Comparison of ENCODE assay signal across 18 cellular contexts in genomic region chr3:134229038-134229437, GRCh38. TPM values are rescaled to one million over a fixed set of nuclear protein-coding genes. Genes with fewer than 3 reads are reported as not detected.
A peak's percentile ranks its signal among the peaks of the same experiment; 100 is the strongest.
DNase-seq lines count a peak whose midpoint lies in the region; ATAC-seq and TF ChIP-seq lines count a peak whose summit lies in the region.
"Had no signal": no experiment of that assay in that cellular context is flagged by ENCODE, and none has a peak within 500 bp of the region (broad histone marks: within the 10 kb centered on the region; RNA-seq: fewer than 3 reads in every experiment).

No MANE protein-coding gene starts in this region.

- no peak overlapping the region for H3K9ac ChIP-seq in H9 (ENCODE audit: extremely low read depth, insufficient read length, low read length)

- peak overlapping the region; percentile 55 to 74 (median 70); a peak in 2 of 7 replicates for H3K27ac Mint-ChIP-seq in H9
- peak overlapping the region; percentile 11 for H3K27ac Mint-ChIP-seq in central memory CD8-positive, alpha-beta T cell (ENCODE audit: low read depth)
- H3K27ac Mint-ChIP-seq in mesothelial cell of epicardium: peak overlapping the region; percentile 64
- no peak overlapping the region for H3K27ac Mint-ChIP-seq in CD4-positive, alpha-beta memory T cell
- H3K27ac Mint-ChIP-seq: CD14-positive monocyte; CD8-positive, alpha-beta memory T cell; IgD-negative memory B cell had no signal

- no peak overlapping the region for H2AFZ ChIP-seq in H9 (ENCODE audit: low read length)

- H2BK120ac ChIP-seq in H9 (ENCODE audit: low read depth, low read length, poor library complexity, severe bottlenecking): no peak overlapping the region

- no peaks in the 10 kb centered on the region for H3K36me3 ChIP-seq in CD4-positive, alpha-beta memory T cell (ENCODE audit: insufficient read depth, low read length)
- H3K36me3 ChIP-seq: BE2C had no signal

- intact Hi-C loops in CD4-positive, alpha-beta memory T cell (cut with micrococcal nuclease): no loop called here

- H3K4me2 ChIP-seq in H9 (ENCODE audit: insufficient read depth, insufficient read length, low read length): no peak overlapping the region
- H3K4me2 ChIP-seq: A549 had no signal

- no peaks in the 10 kb centered on the region for H3K27me3 ChIP-seq in H9 (ENCODE audit: insufficient read depth, low read length)
- H3K27me3 ChIP-seq in CD4-positive, alpha-beta memory T cell (ENCODE audit: insufficient read depth, low read length): no peaks in the 10 kb centered on the region
- H3K27me3 ChIP-seq: BE2C had no signal

- no peak overlapping the region for H3K56ac ChIP-seq in H9 (ENCODE audit: insufficient read length, low read depth, low read length)

- no peak overlapping the region for H3K4ac ChIP-seq in H9 (ENCODE audit: low read depth, low read length)

- H3K79me2 ChIP-seq in H9 (ENCODE audit: insufficient read depth, low read length): peaks cover 25% of the 10 kb centered on the region; the same call in 1 of the 2 replicates

- POLR2A ChIA-PET in CD4-positive, alpha-beta memory T cell (lab: Charles Lee; ENCODE audit: partially characterized antibody): no interaction called here

- H3K23ac ChIP-seq in H9 (ENCODE audit: insufficient read length, low read depth, low read length): no peak overlapping the region

- peaks cover 4% of the 10 kb centered on the region for H3K79me1 ChIP-seq in H9 (ENCODE audit: insufficient read depth, low read depth, low read length, poor library complexity, severe bottlenecking)

- no peaks in the 10 kb centered on the region for H3K9me3 ChIP-seq in H9 (ENCODE audit: control insufficient read depth, low read depth, low read length)
- H3K9me3 ChIP-seq in CD4-positive, alpha-beta memory T cell (ENCODE audit: control insufficient read depth in 1 of 2, low read length in 2 of 2): no peaks in the 10 kb centered on the region
- H3K9me3 ChIP-seq: BE2C, Caco-2 had no signal

- H3K27me3 Mint-ChIP-seq in H9 (ENCODE audit: low read depth) (no peaks in the 10 kb centered on the region), mesothelial cell of epicardium (ENCODE audit: low read depth) (no peaks in the 10 kb centered on the region)
- H3K27me3 Mint-ChIP-seq in central memory CD8-positive, alpha-beta T cell: no peaks in the 10 kb centered on the region
- no peaks in the 10 kb centered on the region for H3K27me3 Mint-ChIP-seq in CD4-positive, alpha-beta memory T cell
- H3K27me3 Mint-ChIP-seq: CD8-positive, alpha-beta memory T cell; IgD-negative memory B cell had no signal

- no peak overlapping the region for H3K14ac ChIP-seq in H9 (ENCODE audit: insufficient read depth, low read length)

- no peak overlapping the region for H4K91ac ChIP-seq in H9 (ENCODE audit: insufficient read length, low read depth, low read length)

- no peaks in the 10 kb centered on the region for H4K20me1 ChIP-seq in H9 (ENCODE audit: control insufficient read depth, insufficient read depth, insufficient read length)

- H2BK5ac ChIP-seq in H9 (ENCODE audit: insufficient read length, low read length): no peak overlapping the region

- H3K4me3 ChIP-seq in CD4-positive, alpha-beta memory T cell (ENCODE audit: low read length in 2 of 2): no peak overlapping the region
- H3K4me3 ChIP-seq: A549 had no signal

- H2BK20ac ChIP-seq in H9 (ENCODE audit: low read depth, low read length, poor library complexity, severe bottlenecking): no peak overlapping the region

- H3K9me3 Mint-ChIP-seq in H9 (no peaks in the 10 kb centered on the region), mesothelial cell of epicardium (peaks cover 8% of the 10 kb centered on the region)
- H3K9me3 Mint-ChIP-seq in central memory CD8-positive, alpha-beta T cell: no peaks in the 10 kb centered on the region
- no peaks in the 10 kb centered on the region for H3K9me3 Mint-ChIP-seq in CD4-positive, alpha-beta memory T cell
- H3K9me3 Mint-ChIP-seq: CD8-positive, alpha-beta memory T cell; IgD-negative memory B cell had no signal

- no peak overlapping the region for H3K18ac ChIP-seq in H9 (ENCODE audit: insufficient read length, low read depth, low read length)

- H2BK15ac ChIP-seq in H9 (ENCODE audit: low read depth, low read length): no peak overlapping the region

- no CpG with 5 or more reads among the region's 8 CpGs for WGBS in H9 (ENCODE audit: extremely low coverage, insufficient read length, low lambda C conversion rate)

- CTCF ChIA-PET in CD4-positive, alpha-beta memory T cell (lab: Charles Lee; ENCODE audit: partially characterized antibody): interaction anchor here (1.4 kb wide), 1 partner anchor 16 kb away, joined by 3 read pairs; no protein-coding TSS in a partner anchor

- no peaks in the 10 kb centered on the region; the same call in 1 of the 2 replicates for H3K4me1 ChIP-seq in H9 (ENCODE audit: insufficient read depth, low read length)
- H3K4me1 ChIP-seq in CD4-positive, alpha-beta memory T cell (ENCODE audit: insufficient read depth, low read length): peaks cover 26% of the 10 kb centered on the region
- H3K4me1 ChIP-seq: BE2C had no signal

- H2AK5ac ChIP-seq in H9 (ENCODE audit: insufficient read length, low read length): no peak overlapping the region

- no peak for TF ChIP-seq CTCF in H9 (conservative IDR thresholded peaks at IDR 0.05)
- TF ChIP-seq CTCF in mesothelial cell of epicardium (IDR thresholded peaks at IDR 0.05; ENCODE audit: unreplicated experiment): no peak

- no peak overlapping the region for H3T11ph ChIP-seq in H9 (ENCODE audit: low read length)

- ATAC-seq in central memory CD8-positive, alpha-beta T cell (replicated peaks; ENCODE audit: extremely low read depth, poor library complexity, severe bottlenecking): no peak
- ATAC-seq in GM18873 (IDR thresholded peaks at IDR 0.05; ENCODE audit: low FRiP score, unreplicated experiment) (no peak), GM21528 (IDR thresholded peaks at IDR 0.05; ENCODE audit: low FRiP score, unreplicated experiment) (no peak)
- ATAC-seq: A549, HCT116 had no signal

- no peaks in the 10 kb centered on the region for H3K23me2 ChIP-seq in H9 (ENCODE audit: insufficient read length, low read depth, low read length, poor library complexity, severe bottlenecking)

- no peak overlapping the region for H4K8ac ChIP-seq in H9 (replicated peaks; ENCODE audit: insufficient read length, low read depth, low read length)

- no peak overlapping the region for H4K5ac ChIP-seq in H9 (ENCODE audit: insufficient read length, low read depth, low read length)

- no peak overlapping the region for H3K27ac ChIP-seq in H9 (ENCODE audit: insufficient read length, low read depth, low read length)
- H3K27ac ChIP-seq in CD4-positive, alpha-beta memory T cell (ENCODE audit: low read depth, low read length): no peak overlapping the region
- H3K27ac ChIP-seq: A549 had no signal

- H3K36me3 Mint-ChIP-seq in H9 (ENCODE audit: insufficient read depth in 1 of 3, low read depth in 3 of 3) (no peaks in the 10 kb centered on the region; a peak in 2 of 7 replicates), mesothelial cell of epicardium (peaks cover 7% of the 10 kb centered on the region)
- peaks cover 1% of the 10 kb centered on the region for H3K36me3 Mint-ChIP-seq in central memory CD8-positive, alpha-beta T cell (ENCODE audit: insufficient read depth)
- peaks cover 0 to 1% of the 10 kb centered on the region in 2 donors for H3K36me3 Mint-ChIP-seq in CD4-positive, alpha-beta memory T cell
- H3K36me3 Mint-ChIP-seq: CD8-positive, alpha-beta memory T cell; IgD-negative memory B cell had no signal

- H2BK12ac ChIP-seq in H9 (ENCODE audit: insufficient read length, low read depth, low read length): no peak overlapping the region

- no peak for DNase-seq in H9
- no peak for DNase-seq in central memory CD8-positive, alpha-beta T cell (ENCODE audit: low spot score in 2 of 2)
- DNase-seq in mesothelial cell of epicardium (ENCODE audit: low spot score in 2 of 2, unreplicated experiment in 2 of 2): no peak
- DNase-seq in CD4-positive, alpha-beta memory T cell: no peak
- DNase-seq in NCI-H1105 treated with DMSO at 0.1 percent for 48 hours (lab: John Stamatoyannopoulos, UW): no peak
- DNase-seq: BE2C; Caco-2; CD8-positive, alpha-beta memory T cell; DND-41; GDM1; GOT3; KG1 had no signal

- peaks cover 23 to 37% of the 10 kb centered on the region in 2 experiments for H3K4me1 Mint-ChIP-seq in H9
- H3K4me1 Mint-ChIP-seq in central memory CD8-positive, alpha-beta T cell: peaks cover 45% of the 10 kb centered on the region
- peaks cover 26% of the 10 kb centered on the region for H3K4me1 Mint-ChIP-seq in mesothelial cell of epicardium
- H3K4me1 Mint-ChIP-seq in CD4-positive, alpha-beta memory T cell: peaks cover 31 to 62% (median 45%) of the 10 kb centered on the region in 4 donors

- H3K4me3 Mint-ChIP-seq in H9: no peak overlapping the region
- H3K4me3 Mint-ChIP-seq in central memory CD8-positive, alpha-beta T cell: no peak overlapping the region
- no peak overlapping the region for H3K4me3 Mint-ChIP-seq in mesothelial cell of epicardium
- H3K4me3 Mint-ChIP-seq in CD4-positive, alpha-beta memory T cell: no peak overlapping the region
- H3K4me3 Mint-ChIP-seq: CD14-positive monocyte, IgD-negative memory B cell had no signal

RNA-seq across cellular contexts. Expression of gene RYK, which starts 21.6 kb away (rescaled TPM):
- total RNA-seq in H9 (2021): 57.7 and 60.6 TPM in 2 replicates
- 93.1 to 103 TPM (median 100 TPM) in 3 replicates for total RNA-seq in mesothelial cell of epicardium
- total RNA-seq in CD4-positive, alpha-beta memory T cell: 10 to 100 TPM; 44.7 to 47.9 TPM
- 1 to 10 TPM; 4.8 to 9.8 TPM for polyA plus RNA-seq in CD4-positive, alpha-beta memory T cell

Comparison
In these comparisons a context has a peak if more than half of its experiments do, and no peak if none do; other contexts are left out.
1. H3K27ac Mint-ChIP-seq: peak in H9 (3 of 3), central memory CD8-positive, alpha-beta T cell (single experiment) and mesothelial cell of epicardium (single experiment); none in CD4-positive, alpha-beta memory T cell (0 of 7).